ENCODE assay signal across 14 cellular contexts in genomic region chr3:98779936-98780335, GRCh38. TPM values are rescaled to one million over a fixed set of nuclear protein-coding genes. Genes with fewer than 3 reads are reported as not detected.
DNase-seq lines count a peak whose midpoint lies in the region; ATAC-seq, FAIRE-seq and TF ChIP-seq lines count a peak whose summit lies in the region.
"Had no signal": no experiment of that assay in that cellular context is flagged by ENCODE, and none has a peak within 500 bp of the region (broad histone marks: within the 10 kb centered on the region; RNA-seq: fewer than 3 reads in every experiment).

No MANE protein-coding gene starts in this region.

- H3K27ac Mint-ChIP-seq in activated CD4-positive, alpha-beta T cell treated with anti-CD3 and anti-CD28 coated beads for 36 hours, result no peak overlapping the region
- H3K27ac Mint-ChIP-seq in activated CD8-positive, alpha-beta T cell treated with anti-CD3 and anti-CD28 coated beads for 36 hours, result no peak overlapping the region

- no peak for DNase-seq in activated CD4-positive, alpha-beta T cell treated with anti-CD3 and anti-CD28 coated beads for 36 hours
- no peak for DNase-seq in activated CD4-positive, alpha-beta T cell treated with anti-CD3 and anti-CD28 coated beads, Interleukin-2, amount 50 U/mL, for 4 hours
- DNase-seq in caudate nucleus (lab: John Stamatoyannopoulos, UW) (peak in 11 of 61 donors; percentile 15 to 59 (median 34)), HepG2 (ENCODE audit: low spot score) (peak; percentile 41), thoracic aorta (ENCODE audit: low spot score) (no peak), NCI-H1092 treated with DMSO at 0.1 percent for 48 hours (lab: John Stamatoyannopoulos, UW) (no peak), gastrocnemius medialis (no peak)
- DNase-seq in activated CD8-positive, alpha-beta T cell treated with anti-CD3 and anti-CD28 coated beads for 36 hours, result no peak
- DNase-seq: 8988T; Right ventricle myocardium superior; stimulated activated CD4-positive, alpha-beta T cell treated with anti-CD3 and anti-CD28 coated beads, Interleukin-2, amount 100 ng/mL, for 24 hours; stomach had no signal

- H3K27ac ChIP-seq in caudate nucleus (ENCODE audit: low read depth, low read length), result peak overlapping the region; percentile 67
- H3K27ac ChIP-seq in HepG2 (ENCODE audit: extremely low read length, insufficient read depth, low read length), result peak overlapping the region; percentile 83
- H3K27ac ChIP-seq in thoracic aorta, result peak overlapping the region; percentile 70 to 86
- no peak overlapping the region for H3K27ac ChIP-seq in gastrocnemius medialis

- H3K27me3 ChIP-seq in HepG2 (ENCODE audit: control insufficient read depth in 1 of 2, insufficient read depth in 2 of 2, low read length in 2 of 2) (no peaks in the 10 kb centered on the region), thoracic aorta (replicated peaks; ENCODE audit: insufficient read depth) (no peaks in the 10 kb centered on the region), gastrocnemius medialis (no peaks in the 10 kb centered on the region)
- H3K27me3 ChIP-seq: stomach had no signal

- no peak overlapping the region for H3K4me2 ChIP-seq in HepG2 (ENCODE audit: low read depth, low read length)

- no peaks in the 10 kb centered on the region for H4K20me1 ChIP-seq in HepG2 (ENCODE audit: insufficient read depth, low read length)

- TF ChIP-seq POLR2A in HepG2 (IDR thresholded peaks at IDR 0.05; ENCODE audit: insufficient read depth in 1 of 2, low read depth in 2 of 2, low read length in 2 of 2), result no peak
- TF ChIP-seq POLR2A in gastrocnemius medialis (IDR thresholded peaks at IDR 0.05), result no peak

- TF ChIP-seq EP300 in HepG2 (IDR thresholded peaks at IDR 0.05; ENCODE audit: low read depth in 2 of 2, low read length in 2 of 2) (no peak), HepG2 (CRISPR knock-in tag; IDR thresholded peaks at IDR 0.05; ENCODE audit: borderline replicate concordance) (no peak)

- no peak overlapping the region for H2AFZ ChIP-seq in HepG2 (ENCODE audit: low read length)

- H3K9me3 Mint-ChIP-seq in activated CD4-positive, alpha-beta T cell treated with anti-CD3 and anti-CD28 coated beads for 36 hours (ENCODE audit: low read depth), result no peaks in the 10 kb centered on the region
- H3K9me3 Mint-ChIP-seq in activated CD8-positive, alpha-beta T cell treated with anti-CD3 and anti-CD28 coated beads for 36 hours, result no peaks in the 10 kb centered on the region
- H3K9me3 Mint-ChIP-seq: brain had no signal

- H3K9me3 ChIP-seq in HepG2 (ENCODE audit: low read length) (no peaks in the 10 kb centered on the region), thoracic aorta (no peaks in the 10 kb centered on the region), gastrocnemius medialis (no peaks in the 10 kb centered on the region)
- H3K9me3 ChIP-seq: stomach had no signal

- peaks cover 3% of the 10 kb centered on the region for H3K79me2 ChIP-seq in HepG2 (ENCODE audit: insufficient read depth, low read length)

- in situ Hi-C loops in HepG2 (cut with HindIII; ENCODE audit: extremely low pct_ligation_motif_present, low pct_unique_long_range_greater_than_20kb), result loop anchor here (5.0 kb wide), 1 partner anchor 48 kb away; no protein-coding TSS in a partner anchor
- in situ Hi-C loops in gastrocnemius medialis (cut with MboI; ENCODE audit: low sequenced_read_pairs in 4 of 4), result no loop called here

- H3K36me3 Mint-ChIP-seq in activated CD4-positive, alpha-beta T cell treated with anti-CD3 and anti-CD28 coated beads for 36 hours (ENCODE audit: low read depth), result no peaks in the 10 kb centered on the region
- no peaks in the 10 kb centered on the region for H3K36me3 Mint-ChIP-seq in activated CD8-positive, alpha-beta T cell treated with anti-CD3 and anti-CD28 coated beads for 36 hours (ENCODE audit: low read depth)

- CTCF ChIA-PET in activated CD4-positive, alpha-beta T cell treated with anti-CD3 and anti-CD28 coated beads for 36 hours (lab: Charles Lee), result interaction anchor here (2.0 to 2.1 kb wide), 2 partner anchors 11 to 178 kb away, joined by 6 to 7 read pairs; no protein-coding TSS in a partner anchor
- CTCF ChIA-PET in HepG2 (lab: Yijun Ruan, JAX; ENCODE audit: low intra/inter-chr PET ratio, low total read pairs), result no interaction called here
- CTCF ChIA-PET in activated CD8-positive, alpha-beta T cell treated with anti-CD3 and anti-CD28 coated beads for 36 hours (lab: Charles Lee), result interaction anchor here (0.6 to 1.8 kb wide), 2 partner anchors 11 to 39 kb away, joined by 3 to 4 read pairs; no protein-coding TSS in a partner anchor

- intact Hi-C loops in activated CD4-positive, alpha-beta T cell treated with anti-CD3 and anti-CD28 coated beads for 36 hours (cut with DNase I, micrococcal nuclease), result no loop called here
- intact Hi-C loops in HepG2 (cut with micrococcal nuclease; ENCODE audit: unreplicated experiment) (loop anchor here (5.0 kb wide), 1 partner anchor 88 kb away; no protein-coding TSS in a partner anchor), gastrocnemius medialis (cut with DNase I; ENCODE audit: low total_unique reads) (no loop called here)
- intact Hi-C loops in activated CD8-positive, alpha-beta T cell treated with anti-CD3 and anti-CD28 coated beads for 36 hours (cut with micrococcal nuclease), result no loop called here

- TF ChIP-seq RAD21 in HepG2 (CRISPR knock-in tag; IDR thresholded peaks at IDR 0.05), result no peak

- 94% methylated on average over 2 of the region's 2 CpGs for WGBS in HepG2 (ENCODE audit: low lambda C conversion rate)

- H3K27me3 Mint-ChIP-seq in activated CD4-positive, alpha-beta T cell treated with anti-CD3 and anti-CD28 coated beads for 36 hours, result peaks cover 17% of the 10 kb centered on the region
- H3K27me3 Mint-ChIP-seq in activated CD8-positive, alpha-beta T cell treated with anti-CD3 and anti-CD28 coated beads for 36 hours, result peaks cover 10% of the 10 kb centered on the region
- H3K27me3 Mint-ChIP-seq: brain had no signal

- no peak overlapping the region for H3K4me3 Mint-ChIP-seq in activated CD4-positive, alpha-beta T cell treated with anti-CD3 and anti-CD28 coated beads for 36 hours
- no peak overlapping the region for H3K4me3 Mint-ChIP-seq in activated CD8-positive, alpha-beta T cell treated with anti-CD3 and anti-CD28 coated beads for 36 hours
- H3K4me3 Mint-ChIP-seq: brain had no signal

- H3K9ac ChIP-seq in HepG2 (ENCODE audit: insufficient read depth, low read depth, low read length), result no peak overlapping the region

- H3K36me3 ChIP-seq in HepG2 (replicated peaks in 1 of 2; ENCODE audit: control insufficient read depth in 1 of 2, insufficient read depth in 2 of 2, low read length in 2 of 2) (peaks cover 0 to 3% of the 10 kb centered on the region in 2 experiments; a peak in 2 of 5 replicates), thoracic aorta (no peaks in the 10 kb centered on the region), gastrocnemius medialis (no peaks in the 10 kb centered on the region)

- FAIRE-seq in HepG2 (lab: Jason Lieb, UNC), result no peak

- H3K4me1 ChIP-seq in HepG2 (ENCODE audit: insufficient read depth, low read length) (peaks cover 99% of the 10 kb centered on the region), thoracic aorta (ENCODE audit: control insufficient read depth in 1 of 2, low read depth in 2 of 2) (peaks cover 51 to 92% of the 10 kb centered on the region in 2 donors), gastrocnemius medialis (peaks cover 5 to 19% of the 10 kb centered on the region in 2 donors)

- no peak for TF ChIP-seq CTCF in HepG2 (CRISPR knock-in tag; IDR thresholded peaks at IDR 0.05)
- no peak for TF ChIP-seq CTCF in thoracic aorta (IDR thresholded peaks at IDR 0.05)
- no peak for TF ChIP-seq CTCF in gastrocnemius medialis (IDR thresholded peaks at IDR 0.05 in 4 of 5, conservative IDR thresholded peaks at IDR 0.05 in 1 of 5)
- TF ChIP-seq CTCF in activated CD8-positive, alpha-beta T cell treated with anti-CD3 and anti-CD28 coated beads for 36 hours (IDR thresholded peaks at IDR 0.05), result no peak

- H3K4me3 ChIP-seq in HepG2 (replicated peaks in 1 of 3; ENCODE audit: insufficient read depth in 1 of 3, low read depth in 2 of 3, low read length in 3 of 3) (no peak overlapping the region), thoracic aorta (no peak overlapping the region), gastrocnemius medialis (no peak overlapping the region)
- H3K4me3 ChIP-seq: stomach had no signal

- no TSS peak for BruUV-seq in HepG2 (replicated peaks; lab: Mats Ljungman, UMichigan)

- POLR2A ChIA-PET in activated CD4-positive, alpha-beta T cell treated with anti-CD3 and anti-CD28 coated beads for 36 hours (lab: Charles Lee), result no interaction called here
- POLR2A ChIA-PET in HepG2 (lab: Yijun Ruan, JAX), result no interaction called here
- POLR2A ChIA-PET in activated CD8-positive, alpha-beta T cell treated with anti-CD3 and anti-CD28 coated beads for 36 hours (lab: Charles Lee), result no interaction called here

- ATAC-seq in activated CD4-positive, alpha-beta T cell treated with anti-CD3 and anti-CD28 coated beads for 36 hours, result peak; percentile 19
- ATAC-seq in HepG2 (no peak), thoracic aorta (ENCODE audit: insufficient number of reproducible peaks, low FRiP score, low read depth) (no peak), gastrocnemius medialis (no peak)
- no peak for ATAC-seq in activated CD8-positive, alpha-beta T cell treated with anti-CD3 and anti-CD28 coated beads for 36 hours

- peaks cover 4% of the 10 kb centered on the region for H3K4me1 Mint-ChIP-seq in activated CD4-positive, alpha-beta T cell treated with anti-CD3 and anti-CD28 coated beads for 36 hours
- no peaks in the 10 kb centered on the region for H3K4me1 Mint-ChIP-seq in activated CD8-positive, alpha-beta T cell treated with anti-CD3 and anti-CD28 coated beads for 36 hours (ENCODE audit: low read depth)

RNA-seq across cellular contexts. Expression of gene ST3GAL6, which starts 16.8 kb away (rescaled TPM):
- total RNA-seq in activated CD4-positive, alpha-beta T cell treated with anti-CD3 and anti-CD28 coated beads for 36 hours, result not detected
- total RNA-seq in HepG2 (2016; rRNA removed; fragmentation: Illumina TruSeq; extraction: Trizol) (16.3 and 23.2 TPM in 2 replicates), thoracic aorta (10 to 100 TPM; 12.0 to 16.9 TPM), gastrocnemius medialis (10 to 100 TPM in 2 of 4 donors, 1 to 10 TPM in 2; 7.4 to 15.0 (median 11.3) TPM)
- 42.6 and 48.7 TPM in 2 replicates for total RNA-seq in HepG2 (2016; cell fraction: cytosol; rRNA removed; fragmentation: Illumina TruSeq; extraction: Trizol; ENCODE audit: low read depth)
- total RNA-seq in HepG2 (2016; cell fraction: insoluble cytoplasmic fraction; rRNA removed; fragmentation: Illumina TruSeq; extraction: Trizol), result 18.1 and 25.7 TPM in 2 replicates
- total RNA-seq in HepG2 (2016; cell fraction: membrane; rRNA removed; fragmentation: Illumina TruSeq; extraction: Trizol), result 26.9 and 29.4 TPM in 2 replicates
- 36.0 and 39.4 TPM in 2 replicates for total RNA-seq in HepG2 (2016; cell fraction: nucleus; rRNA removed; fragmentation: Illumina TruSeq; extraction: Trizol)
- polyA plus RNA-seq in HepG2 (2011; rRNA removed), result 11.7 and 17.5 TPM in 2 replicates
- 6.4 and 9.1 TPM in 2 replicates for polyA plus RNA-seq in HepG2 (2011; cell fraction: cytosol; rRNA removed)
- polyA plus RNA-seq in HepG2 (2011; cell fraction: nucleus; rRNA removed), result 12.3 and 12.7 TPM in 2 replicates
- polyA plus RNA-seq in HepG2 (2012), result 12.2 and 16.3 TPM in 2 replicates
- 8.6 and 11.5 TPM in 2 replicates for polyA plus RNA-seq in HepG2 (2016; cell fraction: cytosol; fragmentation: Illumina TruSeq; extraction: Trizol; ENCODE audit: low read depth)
- polyA plus RNA-seq in HepG2 (2016; cell fraction: insoluble cytoplasmic fraction; fragmentation: Illumina TruSeq; extraction: Trizol; ENCODE audit: low read depth), result 18.1 and 18.9 TPM in 2 replicates
- 13.3 and 15.7 TPM in 2 replicates for polyA plus RNA-seq in HepG2 (2016; cell fraction: membrane; fragmentation: Illumina TruSeq; extraction: Trizol; ENCODE audit: low read depth)
- 68.6 and 70.2 TPM in 2 replicates for polyA plus RNA-seq in HepG2 (2016; cell fraction: nucleus; fragmentation: Illumina TruSeq; extraction: Trizol; ENCODE audit: insufficient read depth, low read depth)
- 12.2 TPM in 1 of 2 replicates, not detected in the other for polyA minus RNA-seq in HepG2 (2011; rRNA and poly(A)+ RNA removed; ENCODE audit: low replicate concordance)
- 13.5 and 16.5 TPM in 2 replicates for polyA minus RNA-seq in HepG2 (2011; cell fraction: cytosol; rRNA and poly(A)+ RNA removed)
- polyA minus RNA-seq in HepG2 (2011; cell fraction: nucleus; rRNA and poly(A)+ RNA removed), result 33.6 and 35.4 TPM in 2 replicates
- not detected for total RNA-seq in activated CD8-positive, alpha-beta T cell treated with anti-CD3 and anti-CD28 coated beads for 36 hours
- total RNA-seq: NCI-H460 had no signal

Comparison
In these comparisons a context has a peak if more than half of its experiments do, and no peak if none do; other contexts are left out.
1. H3K27ac ChIP-seq: peak in caudate nucleus (single experiment), HepG2 (single experiment) and thoracic aorta (2 of 2); none in gastrocnemius medialis (0 of 4).
2. RNA of gene ST3GAL6, which starts 16.8 kb away (total RNA-seq): 16.3 to 48.7 TPM in HepG2, 12.0 to 16.9 TPM in thoracic aorta and 7.4 to 15.0 TPM in gastrocnemius medialis; not detected in activated CD4-positive, alpha-beta T cell treated with anti-CD3 and anti-CD28 coated beads for 36 hours and not detected in activated CD8-positive, alpha-beta T cell treated with anti-CD3 and anti-CD28 coated beads for 36 hours; every median in the first group is over 4 times any median in the second.